In genomic region chr11:36008576-36008975, GRCh38 we compare ENCODE assay signal across 15 cellular contexts.
DNase-seq lines count a peak whose midpoint lies in the region; ATAC-seq and TF ChIP-seq lines count a peak whose summit lies in the region.
"Had no signal": no experiment of that assay in that cellular context is flagged by ENCODE, and none has a peak within 500 bp of the region (broad histone marks: within the 10 kb centered on the region; RNA-seq: fewer than 3 reads in every experiment).

No MANE protein-coding gene starts in this region.

- peaks cover 41% of the 10 kb centered on the region for H3K79me2 ChIP-seq in ACC112 (ENCODE audit: control insufficient read depth, insufficient read depth, low read length, unreplicated experiment)

- peaks cover under 1% of the 10 kb centered on the region; the same call in 1 of the 2 replicates for H3K36me3 ChIP-seq in ACC112 (ENCODE audit: insufficient read depth, low read length)

- H3K4me1 ChIP-seq in ACC112 (ENCODE audit: control insufficient read depth, insufficient read depth, low read length, unreplicated experiment): peaks cover 55% of the 10 kb centered on the region

- CTCF ChIA-PET in WTC11 (lab: Charles Lee): no interaction called here

- POLR2A ChIA-PET in WTC11 (lab: Charles Lee): no interaction called here

- H2AFZ ChIP-seq in ACC112 (ENCODE audit: low read length, unreplicated experiment): no peak overlapping the region

- DNase-seq in WTC11 (ENCODE audit: low spot score): no peak
- DNase-seq in fibroblast of peridontal ligament (ENCODE audit: extremely low read depth): peak; percentile 55
- DNase-seq in osteocyte (ENCODE audit: extremely low spot score, unreplicated experiment): no peak
- DNase-seq in SIG-M5 treated with dmso at 0.1 percent for 504 hours (lab: John Stamatoyannopoulos, UW; ENCODE audit: unreplicated experiment): no peak
- DNase-seq in NCI-H1694 treated with DMSO at 0.1 percent for 48 hours (lab: John Stamatoyannopoulos, UW): no peak
- DNase-seq in NCI-H2171 treated with DMSO at 0.1 percent for 48 hours (lab: John Stamatoyannopoulos, UW): no peak
- DNase-seq in inferior parietal cortex (ENCODE audit: extremely low spot score): no peak
- DNase-seq: activated CD4-positive, alpha-beta T cell treated with anti-CD3 and anti-CD28 coated beads for 1 hour; activated naive CD8-positive, alpha-beta T cell treated with anti-CD3 and anti-CD28 coated beads, Interleukin-2, amount 10 ng/mL, durations not matched to agents 7 days and 5 days; left colon; MV-4-11; NCI-H2171; T-helper 1 cell had no signal

- no peaks in the 10 kb centered on the region for H3K27me3 ChIP-seq in ACC112 (ENCODE audit: insufficient read depth, low read length)

- H3K27ac ChIP-seq in ACC112 (ENCODE audit: low read depth, low read length): peak overlapping the region; percentile 86

- H3K27ac Mint-ChIP-seq in WTC11: peak overlapping the region; percentile 0; the same call in 1 of the 2 replicates
- peak overlapping the region; percentile 92 for H3K27ac Mint-ChIP-seq in osteocyte (ENCODE audit: unreplicated experiment)
- H3K27ac Mint-ChIP-seq: activated naive CD8-positive, alpha-beta T cell treated with anti-CD3 and anti-CD28 coated beads, Interleukin-2, amount 10 ng/mL, durations not matched to agents 7 days and 5 days; natural killer cell treated with Interleukin-12 subunit alpha and Interleukin-12 subunit beta and Interleukin-15 and Interleukin-18, amount 100 ng/mL, for 72 hours had no signal

- H3K9me3 Mint-ChIP-seq in WTC11: peaks cover 27% of the 10 kb centered on the region
- peaks cover 5% of the 10 kb centered on the region for H3K9me3 Mint-ChIP-seq in osteocyte (ENCODE audit: unreplicated experiment)
- H3K9me3 Mint-ChIP-seq: natural killer cell treated with Interleukin-12 subunit alpha and Interleukin-12 subunit beta and Interleukin-15 and Interleukin-18, amount 100 ng/mL, for 72 hours had no signal

- ATAC-seq in WTC11: no peak
- ATAC-seq: left colon; natural killer cell treated with Interleukin-12 subunit alpha and Interleukin-12 subunit beta and Interleukin-15 and Interleukin-18, amount 100 ng/mL, for 72 hours had no signal

- H3K4me3 ChIP-seq in ACC112 (ENCODE audit: low read depth, low read length): peak overlapping the region; percentile 67; the same call in 1 of the 2 replicates

- H3K36me3 Mint-ChIP-seq in WTC11: peaks cover 27% of the 10 kb centered on the region
- H3K36me3 Mint-ChIP-seq in osteocyte (ENCODE audit: unreplicated experiment): peaks cover 2% of the 10 kb centered on the region
- H3K36me3 Mint-ChIP-seq: activated naive CD8-positive, alpha-beta T cell treated with anti-CD3 and anti-CD28 coated beads, Interleukin-2, amount 10 ng/mL, durations not matched to agents 7 days and 5 days; natural killer cell treated with Interleukin-12 subunit alpha and Interleukin-12 subunit beta and Interleukin-15 and Interleukin-18, amount 100 ng/mL, for 72 hours had no signal

- no peak overlapping the region for H3K4me3 Mint-ChIP-seq in WTC11
- no peak overlapping the region for H3K4me3 Mint-ChIP-seq in osteocyte (ENCODE audit: unreplicated experiment)
- H3K4me3 Mint-ChIP-seq: activated naive CD8-positive, alpha-beta T cell treated with anti-CD3 and anti-CD28 coated beads, Interleukin-2, amount 10 ng/mL, durations not matched to agents 7 days and 5 days; natural killer cell treated with Interleukin-12 subunit alpha and Interleukin-12 subunit beta and Interleukin-15 and Interleukin-18, amount 100 ng/mL, for 72 hours had no signal

- H3K27me3 Mint-ChIP-seq in WTC11 (ENCODE audit: low read depth) (no peaks in the 10 kb centered on the region), osteocyte (ENCODE audit: unreplicated experiment) (no peaks in the 10 kb centered on the region)

- peaks cover 28% of the 10 kb centered on the region for H3K4me1 Mint-ChIP-seq in WTC11
- peaks cover 51% of the 10 kb centered on the region for H3K4me1 Mint-ChIP-seq in osteocyte (ENCODE audit: unreplicated experiment)
- H3K4me1 Mint-ChIP-seq: activated naive CD8-positive, alpha-beta T cell treated with anti-CD3 and anti-CD28 coated beads, Interleukin-2, amount 10 ng/mL, durations not matched to agents 7 days and 5 days had no signal

- TF ChIP-seq CTCF in WTC11 (IDR thresholded peaks at IDR 0.05) (no peak), osteocyte (IDR thresholded peaks at IDR 0.05) (no peak)

TF ChIP-seq in WTC11, 78 proteins besides CTCF, POLR2A, EP300 and RAD21 (continues in another document):
- TF ChIP-seq TEAD4 (CRISPR knock-in tag; IDR thresholded peaks at IDR 0.05): no peak
- TF ChIP-seq CBFB (CRISPR knock-in tag; IDR thresholded peaks at IDR 0.05; ENCODE audit: low read depth): no peak
- TF ChIP-seq, protein P1, sequence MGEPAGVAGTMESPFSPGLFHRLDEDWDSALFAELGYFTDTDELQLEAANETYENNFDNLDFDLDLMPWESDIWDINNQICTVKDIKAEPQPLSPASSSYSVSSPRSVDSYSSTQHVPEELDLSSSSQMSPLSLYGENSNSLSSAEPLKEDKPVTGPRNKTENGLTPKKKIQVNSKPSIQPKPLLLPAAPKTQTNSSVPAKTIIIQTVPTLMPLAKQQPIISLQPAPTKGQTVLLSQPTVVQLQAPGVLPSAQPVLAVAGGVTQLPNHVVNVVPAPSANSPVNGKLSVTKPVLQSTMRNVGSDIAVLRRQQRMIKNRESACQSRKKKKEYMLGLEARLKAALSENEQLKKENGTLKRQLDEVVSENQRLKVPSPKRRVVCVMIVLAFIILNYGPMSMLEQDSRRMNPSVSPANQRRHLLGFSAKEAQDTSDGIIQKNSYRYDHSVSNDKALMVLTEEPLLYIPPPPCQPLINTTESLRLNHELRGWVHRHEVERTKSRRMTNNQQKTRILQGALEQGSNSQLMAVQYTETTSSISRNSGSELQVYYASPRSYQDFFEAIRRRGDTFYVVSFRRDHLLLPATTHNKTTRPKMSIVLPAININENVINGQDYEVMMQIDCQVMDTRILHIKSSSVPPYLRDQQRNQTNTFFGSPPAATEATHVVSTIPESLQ (CRISPR knock-in tag; IDR thresholded peaks at IDR 0.05): no peak
- TF ChIP-seq ELF4 (CRISPR knock-in tag; IDR thresholded peaks at IDR 0.05; ENCODE audit: low read depth): no peak
- no peak for TF ChIP-seq ZMAT4 (CRISPR knock-in tag; IDR thresholded peaks at IDR 0.05)
- TF ChIP-seq, protein P2, sequence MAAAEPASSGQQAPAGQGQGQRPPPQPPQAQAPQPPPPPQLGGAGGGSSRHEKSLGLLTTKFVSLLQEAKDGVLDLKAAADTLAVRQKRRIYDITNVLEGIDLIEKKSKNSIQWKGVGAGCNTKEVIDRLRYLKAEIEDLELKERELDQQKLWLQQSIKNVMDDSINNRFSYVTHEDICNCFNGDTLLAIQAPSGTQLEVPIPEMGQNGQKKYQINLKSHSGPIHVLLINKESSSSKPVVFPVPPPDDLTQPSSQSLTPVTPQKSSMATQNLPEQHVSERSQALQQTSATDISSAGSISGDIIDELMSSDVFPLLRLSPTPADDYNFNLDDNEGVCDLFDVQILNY (CRISPR knock-in tag; IDR thresholded peaks at IDR 0.05): no peak
- no peak for TF ChIP-seq ATF1 (CRISPR knock-in tag; IDR thresholded peaks at IDR 0.05)
- TF ChIP-seq MYBL2 (CRISPR knock-in tag; IDR thresholded peaks at IDR 0.05): no peak
- TF ChIP-seq, protein P3, sequence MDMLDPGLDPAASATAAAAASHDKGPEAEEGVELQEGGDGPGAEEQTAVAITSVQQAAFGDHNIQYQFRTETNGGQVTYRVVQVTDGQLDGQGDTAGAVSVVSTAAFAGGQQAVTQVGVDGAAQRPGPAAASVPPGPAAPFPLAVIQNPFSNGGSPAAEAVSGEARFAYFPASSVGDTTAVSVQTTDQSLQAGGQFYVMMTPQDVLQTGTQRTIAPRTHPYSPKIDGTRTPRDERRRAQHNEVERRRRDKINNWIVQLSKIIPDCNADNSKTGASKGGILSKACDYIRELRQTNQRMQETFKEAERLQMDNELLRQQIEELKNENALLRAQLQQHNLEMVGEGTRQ (CRISPR knock-in tag; IDR thresholded peaks at IDR 0.05): no peak
- TF ChIP-seq MXD4 (CRISPR knock-in tag; IDR thresholded peaks at IDR 0.05; ENCODE audit: borderline replicate concordance): no peak
- no peak for TF ChIP-seq PRRX2 (CRISPR knock-in tag; IDR thresholded peaks at IDR 0.05)
- TF ChIP-seq, protein P4, sequence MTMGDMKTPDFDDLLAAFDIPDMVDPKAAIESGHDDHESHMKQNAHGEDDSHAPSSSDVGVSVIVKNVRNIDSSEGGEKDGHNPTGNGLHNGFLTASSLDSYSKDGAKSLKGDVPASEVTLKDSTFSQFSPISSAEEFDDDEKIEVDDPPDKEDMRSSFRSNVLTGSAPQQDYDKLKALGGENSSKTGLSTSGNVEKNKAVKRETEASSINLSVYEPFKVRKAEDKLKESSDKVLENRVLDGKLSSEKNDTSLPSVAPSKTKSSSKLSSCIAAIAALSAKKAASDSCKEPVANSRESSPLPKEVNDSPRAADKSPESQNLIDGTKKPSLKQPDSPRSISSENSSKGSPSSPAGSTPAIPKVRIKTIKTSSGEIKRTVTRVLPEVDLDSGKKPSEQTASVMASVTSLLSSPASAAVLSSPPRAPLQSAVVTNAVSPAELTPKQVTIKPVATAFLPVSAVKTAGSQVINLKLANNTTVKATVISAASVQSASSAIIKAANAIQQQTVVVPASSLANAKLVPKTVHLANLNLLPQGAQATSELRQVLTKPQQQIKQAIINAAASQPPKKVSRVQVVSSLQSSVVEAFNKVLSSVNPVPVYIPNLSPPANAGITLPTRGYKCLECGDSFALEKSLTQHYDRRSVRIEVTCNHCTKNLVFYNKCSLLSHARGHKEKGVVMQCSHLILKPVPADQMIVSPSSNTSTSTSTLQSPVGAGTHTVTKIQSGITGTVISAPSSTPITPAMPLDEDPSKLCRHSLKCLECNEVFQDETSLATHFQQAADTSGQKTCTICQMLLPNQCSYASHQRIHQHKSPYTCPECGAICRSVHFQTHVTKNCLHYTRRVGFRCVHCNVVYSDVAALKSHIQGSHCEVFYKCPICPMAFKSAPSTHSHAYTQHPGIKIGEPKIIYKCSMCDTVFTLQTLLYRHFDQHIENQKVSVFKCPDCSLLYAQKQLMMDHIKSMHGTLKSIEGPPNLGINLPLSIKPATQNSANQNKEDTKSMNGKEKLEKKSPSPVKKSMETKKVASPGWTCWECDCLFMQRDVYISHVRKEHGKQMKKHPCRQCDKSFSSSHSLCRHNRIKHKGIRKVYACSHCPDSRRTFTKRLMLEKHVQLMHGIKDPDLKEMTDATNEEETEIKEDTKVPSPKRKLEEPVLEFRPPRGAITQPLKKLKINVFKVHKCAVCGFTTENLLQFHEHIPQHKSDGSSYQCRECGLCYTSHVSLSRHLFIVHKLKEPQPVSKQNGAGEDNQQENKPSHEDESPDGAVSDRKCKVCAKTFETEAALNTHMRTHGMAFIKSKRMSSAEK (CRISPR knock-in tag; IDR thresholded peaks at IDR 0.05; ENCODE audit: borderline replicate concordance): no peak
